Comparison of ENCODE assay signal across 28 cellular contexts in the genomic region with DNA sequence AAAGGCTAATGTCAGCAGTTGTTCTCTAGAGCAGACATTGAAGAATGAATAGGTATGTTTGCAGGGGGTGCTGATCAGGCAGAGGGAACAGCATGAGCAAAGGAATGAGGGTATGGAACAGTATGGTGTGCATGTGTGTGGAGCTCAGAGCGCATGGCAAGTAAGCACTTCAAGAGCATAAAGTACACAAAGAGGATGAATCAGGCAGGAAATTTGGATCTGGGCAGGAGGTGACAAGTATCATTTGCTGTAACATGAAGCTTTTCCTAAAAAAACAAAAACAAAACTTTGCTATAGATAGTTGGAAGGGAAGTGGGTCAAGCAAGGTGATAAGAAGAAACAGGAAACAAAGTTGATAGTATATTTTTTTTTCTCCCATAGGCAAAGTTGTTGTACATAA.
DNase-seq lines count a peak whose midpoint lies in the region; ATAC-seq, FAIRE-seq and TF ChIP-seq lines count a peak whose summit lies in the region.
"Had no signal": no experiment of that assay in that cellular context is flagged by ENCODE, and none has a peak within 500 bp of the region (broad histone marks: within the 10 kb centered on the region; RNA-seq: fewer than 3 reads in every experiment).

No MANE protein-coding gene starts in this region.

- H3K4me3 Mint-ChIP-seq in CD8-positive, alpha-beta memory T cell = no peak overlapping the region
- H3K4me3 Mint-ChIP-seq: brain; neural progenitor cell; T-helper 2 cell treated with Interferon-gamma antibody and Interleukin-4, amounts not matched to agents 5 μg/mL and 100 μg/mL, for 36 hours; type B pancreatic cell; WTC11 had no signal

- peak overlapping the region; percentile 22 for H2AFZ ChIP-seq in keratinocyte (ENCODE audit: control insufficient read depth, low read length)
- H2AFZ ChIP-seq: GM23248, hepatocyte, neural progenitor cell had no signal

- DNase-seq in H4 (ENCODE audit: low spot score) (peak; percentile 6), OCI-M1 (lab: John Stamatoyannopoulos, UW) (peak; percentile 74), dermis microvascular lymphatic vessel endothelial cell (ENCODE audit: low read depth in 2 of 2) (peak; percentile 82 to 87), keratinocyte (ENCODE audit: low read depth, low spot score) (no peak), NCI-H524 (lab: John Stamatoyannopoulos, UW) (no peak), Right ventricle myocardium superior (no peak)
- DNase-seq in CD8-positive, alpha-beta memory T cell = no peak
- DNase-seq: activated CD4-positive, alpha-beta T cell treated with anti-CD3 and anti-CD28 coated beads, Interleukin-2, amount 50 U/mL, for 1 hour; activated naive CD4-positive, alpha-beta T cell; activated T-cell treated with anti-CD3 and anti-CD28 coated beads, Interleukin-2, amount 50 U/mL, for 48 hours; adrenal gland; Caco-2; effector CD8-positive, alpha-beta T cell; GM23248; MG63; NCI-H2081 treated with DMSO at 0.1 percent for 48 hours; posterior cingulate gyrus; right lobe of liver; stimulated activated CD4-positive, alpha-beta T cell treated with anti-CD3 and anti-CD28 coated beads, Interleukin-4, amount 100 ng/mL, for 1 hour had no signal

- no peak overlapping the region for H3K27ac ChIP-seq in keratinocyte (ENCODE audit: control insufficient read depth, insufficient read depth, low read length)
- no peak overlapping the region for H3K27ac ChIP-seq in CD8-positive, alpha-beta memory T cell (ENCODE audit: low read depth, low read length)
- H3K27ac ChIP-seq: adrenal gland, BLaER1, gastroesophageal sphincter, GM23248, hepatocyte, neural progenitor cell, right lobe of liver had no signal

- POLR2A ChIA-PET in CD8-positive, alpha-beta memory T cell (lab: Charles Lee) = no interaction called here

- dilution Hi-C loops in keratinocyte (cut with MboI; ENCODE audit: extremely low pct_ligation_motif_present, low sequenced_read_pairs) = no loop called here

- H3K27me3 Mint-ChIP-seq in CD8-positive, alpha-beta memory T cell = no peaks in the 10 kb centered on the region
- H3K27me3 Mint-ChIP-seq: brain, type B pancreatic cell had no signal

- no peaks in the 10 kb centered on the region for H3K4me1 ChIP-seq in keratinocyte (ENCODE audit: control insufficient read depth, extremely low read depth, insufficient read depth, low read length)
- no peaks in the 10 kb centered on the region for H3K4me1 ChIP-seq in CD8-positive, alpha-beta memory T cell (ENCODE audit: insufficient read depth, low read length)
- H3K4me1 ChIP-seq: adrenal gland, BLaER1, Caco-2, gastroesophageal sphincter, neural progenitor cell, right lobe of liver had no signal

- H3K36me3 ChIP-seq in keratinocyte (ENCODE audit: control insufficient read depth in 2 of 2, extremely low read depth in 1 of 2, insufficient read depth in 2 of 2, low read length in 2 of 2) = no peaks in the 10 kb centered on the region
- no peaks in the 10 kb centered on the region for H3K36me3 ChIP-seq in CD8-positive, alpha-beta memory T cell (ENCODE audit: insufficient read depth, low read length)
- H3K36me3 ChIP-seq: adrenal gland, BLaER1, gastroesophageal sphincter, MG63, neural progenitor cell, right lobe of liver had no signal

- no peaks in the 10 kb centered on the region for H3K27me3 ChIP-seq in keratinocyte (ENCODE audit: control insufficient read depth, extremely low read depth, insufficient read depth, low read length)
- H3K27me3 ChIP-seq in CD8-positive, alpha-beta memory T cell (ENCODE audit: insufficient read depth, low read length, poor library complexity, severe bottlenecking) = no peaks in the 10 kb centered on the region
- H3K27me3 ChIP-seq: adrenal gland, BLaER1, gastroesophageal sphincter, hepatocyte, MG63, neural progenitor cell, right lobe of liver had no signal

- no peak for FAIRE-seq in keratinocyte (lab: Jason Lieb, UNC)
- FAIRE-seq: GM12892 had no signal

- no peak overlapping the region for H3K4me3 ChIP-seq in keratinocyte (ENCODE audit: control insufficient read depth in 2 of 3, extremely low read depth in 1 of 3, insufficient read depth in 2 of 3, low read depth in 1 of 3, low read length in 3 of 3)
- H3K4me3 ChIP-seq in CD8-positive, alpha-beta memory T cell (ENCODE audit: low read length) = no peak overlapping the region
- H3K4me3 ChIP-seq: adrenal gland, BLaER1, gastroesophageal sphincter, GM23248, hepatocyte, MG63, neural progenitor cell, right lobe of liver had no signal

- CTCF ChIA-PET in CD8-positive, alpha-beta memory T cell (lab: Charles Lee) = no interaction called here

- H3K4me2 ChIP-seq in keratinocyte (ENCODE audit: control insufficient read depth, extremely low read depth, insufficient read depth, low read depth, low read length) = no peak overlapping the region
- H3K4me2 ChIP-seq: BLaER1, hepatocyte, neural progenitor cell had no signal

- H3K9me1 ChIP-seq in keratinocyte (ENCODE audit: control insufficient read depth, extremely low read depth, insufficient read depth, low read length) = no peaks in the 10 kb centered on the region

- peaks cover 0 to 10% (median 8%) of the 10 kb centered on the region in 5 donors for H3K9me3 Mint-ChIP-seq in CD8-positive, alpha-beta memory T cell
- H3K9me3 Mint-ChIP-seq: neural progenitor cell; T-helper 2 cell treated with Interferon-gamma antibody and Interleukin-4, amounts not matched to agents 5 μg/mL and 100 μg/mL, for 36 hours; type B pancreatic cell; WTC11 had no signal

- no peaks in the 10 kb centered on the region for H3K36me3 Mint-ChIP-seq in CD8-positive, alpha-beta memory T cell
- H3K36me3 Mint-ChIP-seq: brain, neural progenitor cell, type B pancreatic cell, WTC11 had no signal

- no peak for ATAC-seq in Right ventricle myocardium superior (ENCODE audit: poor library complexity)
- ATAC-seq: gastroesophageal sphincter, WTC11 had no signal

- intact Hi-C loops in Right ventricle myocardium superior (cut with DNase I) = no loop called here

- no peak overlapping the region for H3K9ac ChIP-seq in keratinocyte (ENCODE audit: control insufficient read depth, extremely low read depth, insufficient read depth, low read length)
- H3K9ac ChIP-seq: BLaER1, GM23248, neural progenitor cell had no signal

- TF ChIP-seq CTCF in keratinocyte (optimal IDR thresholded peaks at IDR 0.05 in 1 of 3, IDR thresholded peaks at IDR 0.05 in 1 of 3, conservative IDR thresholded peaks at IDR 0.05 in 1 of 3; ENCODE audit: extremely low read depth in 1 of 3, insufficient read depth in 2 of 3, low read length in 3 of 3) = no peak

- H3K79me2 ChIP-seq in keratinocyte (ENCODE audit: control insufficient read depth, insufficient read depth, low read length) = no peaks in the 10 kb centered on the region
- H3K79me2 ChIP-seq: hepatocyte had no signal

- H3K4me1 Mint-ChIP-seq in CD8-positive, alpha-beta memory T cell = no peaks in the 10 kb centered on the region
- H3K4me1 Mint-ChIP-seq: neural progenitor cell had no signal

- H3K27ac Mint-ChIP-seq in CD8-positive, alpha-beta memory T cell = peak overlapping the region in 1 of 8 donors; percentile 37
- H3K27ac Mint-ChIP-seq: neural progenitor cell; T-helper 2 cell treated with Interferon-gamma antibody and Interleukin-4, amounts not matched to agents 5 μg/mL and 100 μg/mL, for 36 hours; type B pancreatic cell; WTC11 had no signal

- H3K9me3 ChIP-seq in keratinocyte (ENCODE audit: control insufficient read depth, low read depth, low read length) = no peaks in the 10 kb centered on the region
- H3K9me3 ChIP-seq in CD8-positive, alpha-beta memory T cell (ENCODE audit: low read length) = no peaks in the 10 kb centered on the region
- H3K9me3 ChIP-seq: adrenal gland, BLaER1, Caco-2, gastroesophageal sphincter, MG63, right lobe of liver had no signal

- H4K20me1 ChIP-seq in keratinocyte (ENCODE audit: control insufficient read depth, extremely low read depth, insufficient read depth, low read length) = no peaks in the 10 kb centered on the region
- H4K20me1 ChIP-seq: BLaER1 had no signal

Comparison
In these comparisons a context has a peak if more than half of its experiments do, and no peak if none do; other contexts are left out.
1. DNase-seq: peak in H4 (single experiment), OCI-M1 (single experiment) and dermis microvascular lymphatic vessel endothelial cell (2 of 2); none in keratinocyte (single experiment), NCI-H524 (0 of 2), Right ventricle myocardium superior (single experiment) and CD8-positive, alpha-beta memory T cell (0 of 5).